8 cellular contexts compared by ENCODE assay signal in genomic region chr21:37060296-37060695, GRCh38. TPM values are rescaled to one million over a fixed set of nuclear protein-coding genes. Genes with fewer than 3 reads are reported as not detected.
DNase-seq lines count a peak whose midpoint lies in the region; ATAC-seq lines count a peak whose summit lies in the region.

No MANE protein-coding gene starts in this region.

- no peak overlapping the region for H3K4me3 Mint-ChIP-seq in activated T-cell treated with anti-CD3 and anti-CD28 coated beads, Interleukin-2, amount 50 U/mL, for 4 hours
- no peak overlapping the region for H3K4me3 Mint-ChIP-seq in activated T-cell treated with anti-CD3 and anti-CD28 coated beads, Interleukin-2, amount 50 U/mL, for 24 hours
- no peak overlapping the region for H3K4me3 Mint-ChIP-seq in activated naive CD8-positive, alpha-beta T cell treated with anti-CD3 and anti-CD28 coated beads, Interleukin-2, amount 50 U/mL, for 24 hours
- H3K4me3 Mint-ChIP-seq in stimulated activated naive CD8-positive, alpha-beta T cell treated with anti-CD3 and anti-CD28 coated beads, Interleukin-15, amount 100 ng/mL, for 72 hours: no peak overlapping the region

- H3K9me3 Mint-ChIP-seq in activated T-cell treated with anti-CD3 and anti-CD28 coated beads, Interleukin-2, amount 50 U/mL, for 4 hours: no peaks in the 10 kb centered on the region
- no peaks in the 10 kb centered on the region for H3K9me3 Mint-ChIP-seq in activated T-cell treated with anti-CD3 and anti-CD28 coated beads, Interleukin-2, amount 50 U/mL, for 24 hours
- H3K9me3 Mint-ChIP-seq in activated naive CD8-positive, alpha-beta T cell treated with anti-CD3 and anti-CD28 coated beads, Interleukin-2, amount 50 U/mL, for 24 hours: no peaks in the 10 kb centered on the region
- H3K9me3 Mint-ChIP-seq in stimulated activated naive CD8-positive, alpha-beta T cell treated with anti-CD3 and anti-CD28 coated beads, Interleukin-15, amount 100 ng/mL, for 72 hours: no peaks in the 10 kb centered on the region

- peak; percentile 94 for ATAC-seq in activated T-cell treated with anti-CD3 and anti-CD28 coated beads, Interleukin-2, amount 50 U/mL, for 4 hours
- ATAC-seq in activated naive CD8-positive, alpha-beta T cell treated with anti-CD3 and anti-CD28 coated beads, Interleukin-2, amount 50 U/mL, for 24 hours: peak; percentile 99
- peak; percentile 93 for ATAC-seq in stimulated activated naive CD8-positive, alpha-beta T cell treated with anti-CD3 and anti-CD28 coated beads, Interleukin-15, amount 100 ng/mL, for 72 hours
- ATAC-seq in HG03565 (IDR thresholded peaks at IDR 0.05; ENCODE audit: unreplicated experiment): no peak

- H3K4me1 Mint-ChIP-seq in activated T-cell treated with anti-CD3 and anti-CD28 coated beads, Interleukin-2, amount 50 U/mL, for 4 hours (ENCODE audit: low read depth): no peaks in the 10 kb centered on the region
- peaks cover 8% of the 10 kb centered on the region for H3K4me1 Mint-ChIP-seq in activated T-cell treated with anti-CD3 and anti-CD28 coated beads, Interleukin-2, amount 50 U/mL, for 24 hours (ENCODE audit: low read depth)
- peaks cover 11% of the 10 kb centered on the region for H3K4me1 Mint-ChIP-seq in activated naive CD8-positive, alpha-beta T cell treated with anti-CD3 and anti-CD28 coated beads, Interleukin-2, amount 50 U/mL, for 24 hours
- H3K4me1 Mint-ChIP-seq in stimulated activated naive CD8-positive, alpha-beta T cell treated with anti-CD3 and anti-CD28 coated beads, Interleukin-15, amount 100 ng/mL, for 72 hours: peaks cover 16% of the 10 kb centered on the region

- H3K36me3 Mint-ChIP-seq in activated T-cell treated with anti-CD3 and anti-CD28 coated beads, Interleukin-2, amount 50 U/mL, for 4 hours (ENCODE audit: insufficient read depth): peaks cover 9% of the 10 kb centered on the region
- H3K36me3 Mint-ChIP-seq in activated T-cell treated with anti-CD3 and anti-CD28 coated beads, Interleukin-2, amount 50 U/mL, for 24 hours (ENCODE audit: low read depth): peaks cover 9% of the 10 kb centered on the region
- H3K36me3 Mint-ChIP-seq in activated naive CD8-positive, alpha-beta T cell treated with anti-CD3 and anti-CD28 coated beads, Interleukin-2, amount 50 U/mL, for 24 hours (ENCODE audit: low read depth): peaks cover 5% of the 10 kb centered on the region

- no peaks in the 10 kb centered on the region for H3K27me3 Mint-ChIP-seq in activated T-cell treated with anti-CD3 and anti-CD28 coated beads, Interleukin-2, amount 50 U/mL, for 4 hours (ENCODE audit: low read depth)
- no peaks in the 10 kb centered on the region for H3K27me3 Mint-ChIP-seq in activated T-cell treated with anti-CD3 and anti-CD28 coated beads, Interleukin-2, amount 50 U/mL, for 24 hours
- H3K27me3 Mint-ChIP-seq in activated naive CD8-positive, alpha-beta T cell treated with anti-CD3 and anti-CD28 coated beads, Interleukin-2, amount 50 U/mL, for 24 hours: no peaks in the 10 kb centered on the region
- no peaks in the 10 kb centered on the region for H3K27me3 Mint-ChIP-seq in stimulated activated naive CD8-positive, alpha-beta T cell treated with anti-CD3 and anti-CD28 coated beads, Interleukin-15, amount 100 ng/mL, for 72 hours

- H3K27ac Mint-ChIP-seq in activated T-cell treated with anti-CD3 and anti-CD28 coated beads, Interleukin-2, amount 50 U/mL, for 24 hours: no peak overlapping the region
- H3K27ac Mint-ChIP-seq in activated naive CD8-positive, alpha-beta T cell treated with anti-CD3 and anti-CD28 coated beads, Interleukin-2, amount 50 U/mL, for 24 hours: no peak overlapping the region
- peak overlapping the region in 1 of 2 donors; percentile 37 for H3K27ac Mint-ChIP-seq in stimulated activated naive CD8-positive, alpha-beta T cell treated with anti-CD3 and anti-CD28 coated beads, Interleukin-15, amount 100 ng/mL, for 72 hours

- no peak for DNase-seq in activated T-cell treated with anti-CD3 and anti-CD28 coated beads, Interleukin-2, amount 50 U/mL, for 4 hours
- no peak for DNase-seq in activated T-cell treated with anti-CD3 and anti-CD28 coated beads, Interleukin-2, amount 50 U/mL, for 24 hours
- peak; percentile 95 for DNase-seq in NCI-H2107 (lab: John Stamatoyannopoulos, UW)
- DNase-seq in activated naive CD8-positive, alpha-beta T cell treated with anti-CD3 and anti-CD28 coated beads, Interleukin-2, amount 50 U/mL, for 24 hours: peak; percentile 11
- peak; percentile 11 to 50 for DNase-seq in hippocampal formation (lab: John Stamatoyannopoulos, UW)
- DNase-seq in stimulated activated naive CD8-positive, alpha-beta T cell treated with anti-CD3 and anti-CD28 coated beads, Interleukin-15, amount 100 ng/mL, for 72 hours: peak in 1 of 2 donors; percentile 26
- no peak for DNase-seq in GF-D8 (lab: John Stamatoyannopoulos, UW)

RNA-seq across cellular contexts. Expression of gene PIGP, which starts 12.6 kb away (rescaled TPM):
- 10 to 100 TPM; 14.7 to 17.8 (median 15.9) TPM for total RNA-seq in activated T-cell treated with anti-CD3 and anti-CD28 coated beads, Interleukin-2, amount 50 U/mL, for 4 hours

RNA-seq across cellular contexts. Expression of gene TTC3, which starts 12.8 kb away (rescaled TPM):
- total RNA-seq in activated T-cell treated with anti-CD3 and anti-CD28 coated beads, Interleukin-2, amount 50 U/mL, for 4 hours: 10 to 100 TPM; 41.9 to 46.5 (median 44.6) TPM

RNA-seq across cellular contexts. Expression of gene RIPPLY3, which starts 53.8 kb away (rescaled TPM):
- total RNA-seq in activated T-cell treated with anti-CD3 and anti-CD28 coated beads, Interleukin-2, amount 50 U/mL, for 4 hours: not detected

Comparison
In these comparisons a context has a peak if more than half of its experiments do, and no peak if none do; other contexts are left out.
1. DNase-seq: peak in NCI-H2107 (single experiment), activated naive CD8-positive, alpha-beta T cell treated with anti-CD3 and anti-CD28 coated beads, Interleukin-2, amount 50 U/mL, for 24 hours (single experiment) and hippocampal formation (2 of 2); none in activated T-cell treated with anti-CD3 and anti-CD28 coated beads, Interleukin-2, amount 50 U/mL, for 4 hours (single experiment), activated T-cell treated with anti-CD3 and anti-CD28 coated beads, Interleukin-2, amount 50 U/mL, for 24 hours (single experiment) and GF-D8 (single experiment).